28 cellular contexts compared by ENCODE assay signal in genomic region chr10:30918651-30919050, GRCh38.
DNase-seq lines count a peak whose midpoint lies in the region; ATAC-seq, FAIRE-seq and TF ChIP-seq lines count a peak whose summit lies in the region.
"Had no signal": no experiment of that assay in that cellular context is flagged by ENCODE, and none has a peak within 500 bp of the region (broad histone marks: within the 10 kb centered on the region; RNA-seq: fewer than 3 reads in every experiment).

No MANE protein-coding gene starts in this region.

- TF ChIP-seq RAD21 in K562 (CRISPR knock-in tag; conservative IDR thresholded peaks at IDR 0.05 in 1 of 2, IDR thresholded peaks at IDR 0.05 in 1 of 2) = no peak

- H3K9me3 Mint-ChIP-seq in endodermal cell = no peaks in the 10 kb centered on the region
- H3K9me3 Mint-ChIP-seq: CD4-positive, CD25-positive, alpha-beta regulatory T cell had no signal

- POLR2A ChIA-PET in K562 (lab: Yijun Ruan, JAX) = no interaction called here

- no peak for TF ChIP-seq CTCF in D721Med (IDR thresholded peaks at IDR 0.05; ENCODE audit: insufficient read depth, missing control alignments)
- TF ChIP-seq CTCF in K562 (IDR thresholded peaks at IDR 0.05 in 2 of 3, conservative IDR thresholded peaks at IDR 0.05 in 1 of 3; ENCODE audit: insufficient read depth in 2 of 3, low read depth in 1 of 3, low read length in 3 of 3) = no peak
- no peak for TF ChIP-seq CTCF in endodermal cell (conservative IDR thresholded peaks at IDR 0.05)
- no peak for TF ChIP-seq CTCF in brain microvascular endothelial cell (IDR thresholded peaks at IDR 0.05; ENCODE audit: low read depth, low read length, missing control alignments)

- no peak for ATAC-seq in K562
- ATAC-seq: GM12878 had no signal

- CTCF ChIA-PET in K562 (lab: Yijun Ruan, JAX; ENCODE audit: low intra/inter-chr PET ratio) = no interaction called here

- H3K27me3 Mint-ChIP-seq in endodermal cell (ENCODE audit: insufficient read depth) = no peaks in the 10 kb centered on the region
- H3K27me3 Mint-ChIP-seq: CD4-positive, alpha-beta memory T cell; CD4-positive, CD25-positive, alpha-beta regulatory T cell; CD8-positive, alpha-beta memory T cell had no signal

- H3K4me1 ChIP-seq in K562 (replicated peaks in 1 of 2; ENCODE audit: control insufficient read depth in 2 of 2, insufficient read depth in 2 of 2, low read length in 2 of 2) = no peaks in the 10 kb centered on the region
- no peaks in the 10 kb centered on the region for H3K4me1 ChIP-seq in endodermal cell (ENCODE audit: control insufficient read depth, insufficient read depth, low read length)
- no peaks in the 10 kb centered on the region for H3K4me1 ChIP-seq in mesendoderm (ENCODE audit: control insufficient read depth, low read depth, low read length)
- H3K4me1 ChIP-seq: BE2C, BLaER1 had no signal

- no peak overlapping the region for H3K4me3 Mint-ChIP-seq in endodermal cell
- H3K4me3 Mint-ChIP-seq: CD14-positive monocyte; CD4-positive, alpha-beta memory T cell; CD4-positive, CD25-positive, alpha-beta regulatory T cell; CD8-positive, alpha-beta memory T cell had no signal

- no peak overlapping the region for H4K8ac ChIP-seq in mesendoderm (ENCODE audit: low read depth, low read length)

- peaks cover 5% of the 10 kb centered on the region for H3K4me1 Mint-ChIP-seq in endodermal cell
- H3K4me1 Mint-ChIP-seq: CD4-positive, alpha-beta memory T cell; CD4-positive, CD25-positive, alpha-beta regulatory T cell; CD8-positive, alpha-beta memory T cell had no signal

- BruUV-seq in K562 (replicated peaks; lab: Mats Ljungman, UMichigan) = no TSS peak

- H2BK15ac ChIP-seq in mesendoderm (replicated peaks; ENCODE audit: low read depth) = no peak overlapping the region

- in situ Hi-C loops in K562 (cut with MboI) (no loop called here), brain microvascular endothelial cell (cut with HindIII; ENCODE audit: low pct_ligation_motif_present, low sequenced_read_pairs) (no loop called here)

- H3K4me3 ChIP-seq in K562 = no peak overlapping the region
- no peak overlapping the region for H3K4me3 ChIP-seq in endodermal cell (ENCODE audit: low read length)
- no peak overlapping the region for H3K4me3 ChIP-seq in mesendoderm (ENCODE audit: low read length)
- no peak overlapping the region for H3K4me3 ChIP-seq in brain microvascular endothelial cell (ENCODE audit: low read depth, low read length)
- H3K4me3 ChIP-seq: BLaER1, GM12878 had no signal

- H3K36me3 Mint-ChIP-seq in endodermal cell (ENCODE audit: low read depth) = no peaks in the 10 kb centered on the region

- H3K9me3 ChIP-seq in K562 (replicated peaks; ENCODE audit: control insufficient read depth, insufficient read depth, low read depth, low read length) (no peaks in the 10 kb centered on the region), endodermal cell (ENCODE audit: control insufficient read depth, low read length) (peaks cover 12% of the 10 kb centered on the region)
- H3K9me3 ChIP-seq: BE2C had no signal

- H3K9me1 ChIP-seq in K562 (ENCODE audit: control insufficient read depth, insufficient read depth, low read length) = no peaks in the 10 kb centered on the region

- TF ChIP-seq EP300 in K562 (IDR thresholded peaks at IDR 0.05; ENCODE audit: low read length) = no peak

- no peaks in the 10 kb centered on the region for H3K27me3 ChIP-seq in K562 (ENCODE audit: control insufficient read depth in 2 of 2, insufficient read depth in 2 of 2, low read length in 2 of 2)
- H3K27me3 ChIP-seq in endodermal cell (ENCODE audit: control insufficient read depth, insufficient read depth, low read length, poor library complexity, severe bottlenecking) = no peaks in the 10 kb centered on the region
- no peaks in the 10 kb centered on the region for H3K27me3 ChIP-seq in mesendoderm (ENCODE audit: insufficient read depth, low read length, poor library complexity)
- H3K27me3 ChIP-seq in brain microvascular endothelial cell (replicated peaks) = no peaks in the 10 kb centered on the region
- H3K27me3 ChIP-seq: BE2C, BLaER1 had no signal

- no peaks in the 10 kb centered on the region for H3K79me1 ChIP-seq in mesendoderm (ENCODE audit: low read length)

- no peak overlapping the region for H4K5ac ChIP-seq in mesendoderm (ENCODE audit: low read length)

- no peak overlapping the region for H3K4me2 ChIP-seq in K562 (ENCODE audit: insufficient read depth, low read length)
- H3K4me2 ChIP-seq in mesendoderm (ENCODE audit: low read length) = no peak overlapping the region
- H3K4me2 ChIP-seq: BLaER1 had no signal

- no peak overlapping the region for H3K18ac ChIP-seq in mesendoderm (ENCODE audit: low read length)

- no peak overlapping the region for H2AK5ac ChIP-seq in mesendoderm (ENCODE audit: low read length)

- TF ChIP-seq POLR2A in K562 (conservative IDR thresholded peaks at IDR 0.05) = no peak

- no peaks in the 10 kb centered on the region for H3K36me3 ChIP-seq in K562 (ENCODE audit: control insufficient read depth, insufficient read depth, low read length)
- H3K36me3 ChIP-seq in endodermal cell (ENCODE audit: control insufficient read depth, insufficient read depth, low read length) = no peaks in the 10 kb centered on the region
- no peaks in the 10 kb centered on the region for H3K36me3 ChIP-seq in mesendoderm (ENCODE audit: control insufficient read depth, insufficient read depth, low read length)
- H3K36me3 ChIP-seq in brain microvascular endothelial cell (replicated peaks) = no peaks in the 10 kb centered on the region
- H3K36me3 ChIP-seq: BE2C, BLaER1 had no signal

- H3K79me2 ChIP-seq in K562 (ENCODE audit: control insufficient read depth, insufficient read depth, low read length) (no peaks in the 10 kb centered on the region), mesendoderm (ENCODE audit: control insufficient read depth, insufficient read depth, low read length) (no peaks in the 10 kb centered on the region)

- no peak overlapping the region for H2BK5ac ChIP-seq in mesendoderm (ENCODE audit: low read length)

- intact Hi-C loops in K562 (cut with micrococcal nuclease) = no loop called here

- H3K9ac ChIP-seq in K562 (ENCODE audit: insufficient read depth in 1 of 2, low read depth in 2 of 2, low read length in 2 of 2) = no peak overlapping the region
- H3K9ac ChIP-seq in endodermal cell (ENCODE audit: extremely low read depth, low read length, poor library complexity, severe bottlenecking) = peak overlapping the region; percentile 11
- no peak overlapping the region for H3K9ac ChIP-seq in mesendoderm (ENCODE audit: low read length)
- H3K9ac ChIP-seq: BLaER1 had no signal

- no peak overlapping the region for H3K27ac ChIP-seq in K562 (ENCODE audit: extremely low read depth, low read depth, low read length)
- H3K27ac ChIP-seq in endodermal cell (ENCODE audit: low read depth, low read length) = no peak overlapping the region
- H3K27ac ChIP-seq in mesendoderm (ENCODE audit: low read depth, low read length) = no peak overlapping the region
- no peak overlapping the region for H3K27ac ChIP-seq in brain microvascular endothelial cell
- H3K27ac ChIP-seq: BLaER1 had no signal

- no peaks in the 10 kb centered on the region for H4K20me1 ChIP-seq in K562 (replicated peaks; ENCODE audit: control insufficient read depth, insufficient read depth, low read length)
- H4K20me1 ChIP-seq: BLaER1 had no signal

- no peak overlapping the region for H3K27ac Mint-ChIP-seq in endodermal cell
- H3K27ac Mint-ChIP-seq: CD4-positive, CD25-positive, alpha-beta regulatory T cell; CD8-positive, alpha-beta memory T cell had no signal

- H2AFZ ChIP-seq in K562 (ENCODE audit: low read depth, low read length) = no peak overlapping the region

- no peak overlapping the region for H3K56ac ChIP-seq in mesendoderm (ENCODE audit: low read length)

- no peak for DNase-seq in D721Med (ENCODE audit: insufficient read length, low spot score)
- no peak for DNase-seq in K562 (ENCODE audit: extremely low read depth in 1 of 4, low spot score in 3 of 4)
- no peak for DNase-seq in endodermal cell
- DNase-seq in mesendoderm = peak; percentile 67
- no peak for DNase-seq in brain microvascular endothelial cell
- DNase-seq in NAMALWA (ENCODE audit: low spot score) = no peak
- DNase-seq in NCI-H82 (lab: John Stamatoyannopoulos, UW) = no peak
- no peak for DNase-seq in NOMO-1 treated with DMSO at 0.1 percent for 48 hours (lab: John Stamatoyannopoulos, UW; ENCODE audit: unreplicated experiment)
- DNase-seq: 8988T; ACHN; BE2C; C1 segment of cervical spinal cord; CD4-positive, alpha-beta memory T cell; CD4-positive, CD25-positive, alpha-beta regulatory T cell; CD8-positive, alpha-beta memory T cell; COR-L47; DMS 273 treated with DMSO at 0.1 percent for 48 hours; DMS153; DMS53; DMS79; DND-41; EL; GDM1 had no signal

- no peak overlapping the region for H2BK120ac ChIP-seq in mesendoderm (ENCODE audit: low read depth, low read length)

- H3K23ac ChIP-seq in mesendoderm (ENCODE audit: low read length) = no peak overlapping the region

- H3K4ac ChIP-seq in mesendoderm (ENCODE audit: low read depth, low read length) = no peak overlapping the region

- 0% methylated on average over 2 of the region's 2 CpGs for WGBS in K562 (ENCODE audit: insufficient coverage, low coverage, missing lambda C conversion rate)
- WGBS in endodermal cell (ENCODE audit: insufficient coverage in 1 of 2, insufficient read length in 1 of 2), 2 experiments = 83 to 100% methylated on average over 2 of the region's 2 CpGs
- WGBS in mesendoderm (ENCODE audit: extremely low coverage, insufficient coverage, low lambda C conversion rate) = no CpG with 5 or more reads among the region's 2 CpGs

- peak; percentile 91 for FAIRE-seq in D721Med (lab: Jason Lieb, UNC)
- peak; percentile 26 for FAIRE-seq in K562 (lab: Jason Lieb, UNC)
- FAIRE-seq: A204.1, GM12878, GM12892 had no signal

TF ChIP-seq in K562, 482 proteins besides CTCF, POLR2A, EP300 and RAD21 (continues in another document):
- no peak for TF ChIP-seq ZNF57 (CRISPR knock-in tag; IDR thresholded peaks at IDR 0.05)
